ENCODE assay signal across 8 cellular contexts in genomic region chr2:40434638-40435296, GRCh38. TPM values are rescaled to one million over a fixed set of nuclear protein-coding genes. Genes with fewer than 3 reads are reported as not detected.
A peak's percentile ranks its signal among the peaks of the same experiment; 100 is the strongest.
DNase-seq lines count a peak whose midpoint lies in the region; ATAC-seq and TF ChIP-seq lines count a peak whose summit lies in the region.

No MANE protein-coding gene starts in this region.

- H3K27ac ChIP-seq in foreskin keratinocyte = no peak overlapping the region

- TF ChIP-seq CTCF in foreskin keratinocyte (conservative IDR thresholded peaks at IDR 0.05) = no peak
- TF ChIP-seq CTCF in retinal pigment epithelial cell (conservative IDR thresholded peaks at IDR 0.05; ENCODE audit: low read depth, low read length) = no peak

- H3K27me3 ChIP-seq in foreskin keratinocyte = no peaks in the 10 kb centered on the region

- ATAC-seq in foreskin keratinocyte = peak; percentile 97
- no peak for ATAC-seq in HG03457 (IDR thresholded peaks at IDR 0.05; ENCODE audit: unreplicated experiment)

- H3K4me1 ChIP-seq in foreskin keratinocyte = peaks cover 27% of the 10 kb centered on the region

- DNase-seq in GM03348 (ENCODE audit: low spot score) (peak; percentile 74), SK-MEL-5 (ENCODE audit: low read depth, low spot score) (peak; percentile 48), foreskin keratinocyte (peak; percentile 95 to 98), retinal pigment epithelial cell (ENCODE audit: low read depth) (peak; percentile 98), NCI-H2196 treated with DMSO at 0.1 percent for 48 hours (lab: John Stamatoyannopoulos, UW; ENCODE audit: unreplicated experiment) (no peak), superior temporal gyrus (ENCODE audit: extremely low spot score) (no peak), CD1c-positive myeloid dendritic cell (ENCODE audit: extremely low spot score) (no peak)

- in situ Hi-C loops in SK-MEL-5 (cut with HindIII; ENCODE audit: low pct_unique_long_range_greater_than_20kb, low sequenced_read_pairs) = no loop called here

- no peak overlapping the region for H3K4me3 ChIP-seq in retinal pigment epithelial cell (ENCODE audit: low read length)

RNA-seq across cellular contexts. Expression of gene SLC8A1, which starts 17.1 kb away (rescaled TPM):
- 36.4 and 40.7 TPM in 2 replicates for total RNA-seq in SK-MEL-5 (2014; rRNA removed; shearing (Covaris generic))
- polyA plus RNA-seq in SK-MEL-5 (2015; cell fraction: cytosol; rRNA removed) = 5.1 and 9.2 TPM in 2 replicates
- polyA plus RNA-seq in SK-MEL-5 (2015; cell fraction: nucleus; rRNA removed) = 3.7 and 4.2 TPM in 2 replicates
- total RNA-seq in foreskin keratinocyte = 19.9 and 20.4 TPM in 2 replicates
- polyA plus RNA-seq in foreskin keratinocyte = 0.64 and 0.96 TPM in 2 replicates

Comparison
In these comparisons a context has a peak if more than half of its experiments do, and no peak if none do; other contexts are left out.
1. DNase-seq: peak in GM03348 (single experiment), SK-MEL-5 (single experiment), foreskin keratinocyte (2 of 2) and retinal pigment epithelial cell (single experiment); none in NCI-H2196 treated with DMSO at 0.1 percent for 48 hours (single experiment), superior temporal gyrus (single experiment) and CD1c-positive myeloid dendritic cell (single experiment).